Comparison of ENCODE assay signal across 8 cellular contexts in the genomic region with DNA sequence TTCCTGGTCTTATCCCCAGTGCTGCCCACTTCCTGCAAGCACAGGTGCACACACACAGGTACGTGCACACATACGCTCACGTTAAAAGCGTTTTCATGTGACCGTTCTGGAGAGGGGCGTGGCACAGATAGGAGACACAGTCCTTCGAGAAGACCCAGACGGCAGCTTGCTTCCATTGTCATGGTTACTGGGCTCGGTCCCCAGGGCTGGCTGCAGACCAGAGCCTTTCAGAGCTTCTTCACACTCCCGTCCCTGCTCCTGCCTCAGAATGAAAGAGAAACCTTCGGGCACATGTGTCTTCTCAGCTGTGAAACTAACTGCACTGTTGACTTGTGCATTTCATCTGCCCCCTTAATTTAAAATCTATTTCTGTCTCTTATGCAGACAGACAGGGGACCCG.
DNase-seq lines count a peak whose midpoint lies in the region; ATAC-seq and TF ChIP-seq lines count a peak whose summit lies in the region.

No MANE protein-coding gene starts in this region.

- peak; percentile 67 for ATAC-seq in GM19397 (IDR thresholded peaks at IDR 0.05; ENCODE audit: unreplicated experiment)
- peak; percentile 81 for ATAC-seq in HG03442 (IDR thresholded peaks at IDR 0.05; ENCODE audit: unreplicated experiment)
- ATAC-seq in sciatic nerve, result no peak

- DNase-seq in fibroblast of villous mesenchyme (ENCODE audit: low read depth), result peak; percentile 45
- DNase-seq in effector memory CD4-positive, alpha-beta T cell, result no peak
- DNase-seq in sciatic nerve (ENCODE audit: low spot score), result no peak
- DNase-seq in activated naive CD4-positive, alpha-beta T cell treated with anti-CD3 and anti-CD28 coated beads, Interleukin-2, amount 50 U/mL, for 16 hours, result no peak
- DNase-seq in NCI-H1048 (lab: John Stamatoyannopoulos, UW), result no peak

- H3K27ac ChIP-seq in BLaER1 treated with 17β-estradiol and CSF1 and Interleukin-3, amounts not matched to agents 10 nM and 100 nM, result no peak overlapping the region
- no peak overlapping the region for H3K27ac ChIP-seq in effector memory CD4-positive, alpha-beta T cell (ENCODE audit: insufficient read depth, low read length, poor library complexity, severe bottlenecking)

- H3K27me3 ChIP-seq in BLaER1 treated with 17β-estradiol and CSF1 and Interleukin-3, amounts not matched to agents 10 nM and 100 nM, result no peaks in the 10 kb centered on the region
- no peaks in the 10 kb centered on the region for H3K27me3 ChIP-seq in effector memory CD4-positive, alpha-beta T cell (replicated peaks; ENCODE audit: control insufficient read depth, insufficient read depth, low read length, poor library complexity, severe bottlenecking)

- peaks cover 0 to 12% (median 0%) of the 10 kb centered on the region in 11 experiments; a peak in 4 of 22 replicates for H4K20me1 ChIP-seq in BLaER1 treated with 17β-estradiol and CSF1 and Interleukin-3, amounts not matched to agents 10 nM and 100 nM

- intact Hi-C loops in sciatic nerve (cut with DNase I), result no loop called here

- peaks cover 16 to 37% (median 23%) of the 10 kb centered on the region in 10 experiments; a peak in 19 of 20 replicates for H3K4me1 ChIP-seq in BLaER1 treated with 17β-estradiol and CSF1 and Interleukin-3, amounts not matched to agents 10 nM and 100 nM
- H3K4me1 ChIP-seq in effector memory CD4-positive, alpha-beta T cell (ENCODE audit: control insufficient read depth, insufficient read depth, low read length, poor library complexity, severe bottlenecking), result no peaks in the 10 kb centered on the region

- peak overlapping the region; percentile 1 to 61 (median 38); a peak in 17 of 22 replicates for H3K4me2 ChIP-seq in BLaER1 treated with 17β-estradiol and CSF1 and Interleukin-3, amounts not matched to agents 10 nM and 100 nM

- no peak overlapping the region for H3K9ac ChIP-seq in BLaER1 treated with 17β-estradiol and CSF1 and Interleukin-3, amounts not matched to agents 10 nM and 100 nM

- no peak overlapping the region for H3K4me3 ChIP-seq in BLaER1 treated with 17β-estradiol and CSF1 and Interleukin-3, amounts not matched to agents 10 nM and 100 nM
- H3K4me3 ChIP-seq in fibroblast of villous mesenchyme (ENCODE audit: low read depth, low read length), result no peak overlapping the region
- no peak overlapping the region for H3K4me3 ChIP-seq in effector memory CD4-positive, alpha-beta T cell (ENCODE audit: insufficient read depth, low read depth, low read length, poor library complexity, severe bottlenecking)

- no peak for TF ChIP-seq CTCF in fibroblast of villous mesenchyme (IDR thresholded peaks at IDR 0.05; ENCODE audit: insufficient read depth, low read depth, low read length)

- peaks cover 0 to 5% (median 0%) of the 10 kb centered on the region in 11 experiments; a peak in 2 of 22 replicates for H3K9me3 ChIP-seq in BLaER1 treated with 17β-estradiol and CSF1 and Interleukin-3, amounts not matched to agents 10 nM and 100 nM (replicated peaks in 1 of 11)
- H3K9me3 ChIP-seq in effector memory CD4-positive, alpha-beta T cell (ENCODE audit: control insufficient read depth, low read length), result no peaks in the 10 kb centered on the region

- peaks cover 6 to 44% (median 36%) of the 10 kb centered on the region in 11 experiments; a peak in 21 of 22 replicates for H3K36me3 ChIP-seq in BLaER1 treated with 17β-estradiol and CSF1 and Interleukin-3, amounts not matched to agents 10 nM and 100 nM
- H3K36me3 ChIP-seq in effector memory CD4-positive, alpha-beta T cell (ENCODE audit: control insufficient read depth, insufficient read depth, low read length), result peaks cover 23% of the 10 kb centered on the region
